ENCODE assay signal across 8 cellular contexts in the genomic region with DNA sequence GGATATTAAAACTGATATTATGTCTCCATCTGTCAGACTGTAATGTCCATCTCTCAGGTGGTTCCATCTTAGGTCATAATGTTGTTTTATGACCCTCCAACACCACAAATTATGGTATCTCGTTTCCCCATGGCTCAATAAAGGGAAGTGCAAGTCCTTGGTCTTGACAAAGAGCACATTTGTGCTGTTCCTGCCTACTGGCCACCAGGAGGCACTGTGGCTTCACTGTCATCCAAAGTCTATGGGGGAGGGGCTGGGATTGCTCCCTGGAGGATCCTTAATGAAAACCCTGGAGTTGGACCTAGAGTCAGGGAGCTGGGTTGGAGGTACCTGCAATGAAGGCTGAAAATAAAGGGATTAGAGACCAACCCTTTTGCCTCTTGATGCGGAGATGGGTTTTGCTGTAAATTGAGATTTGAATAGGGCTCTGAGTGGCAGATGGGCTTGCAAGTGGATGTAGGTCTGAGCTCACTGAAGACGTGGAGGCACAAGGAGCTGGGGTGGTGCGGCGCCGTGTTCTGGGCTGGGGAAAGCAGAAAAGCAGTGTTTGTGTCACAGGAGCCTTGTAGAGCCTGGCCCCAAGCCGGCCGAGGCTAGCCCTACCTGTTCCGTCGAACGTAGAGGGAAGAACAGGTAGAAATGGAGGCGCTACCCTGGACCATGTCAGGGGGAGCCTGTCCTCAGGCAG.
DNase-seq lines count a peak whose midpoint lies in the region; ATAC-seq and TF ChIP-seq lines count a peak whose summit lies in the region.

No MANE protein-coding gene starts in this region.

- no peaks in the 10 kb centered on the region for H3K36me3 ChIP-seq in hepatocyte (replicated peaks; ENCODE audit: insufficient read depth, low read depth)

- no peaks in the 10 kb centered on the region for H3K27me3 ChIP-seq in hepatocyte

- ATAC-seq in HG02678 (IDR thresholded peaks at IDR 0.05; ENCODE audit: unreplicated experiment), result no peak
- no peak for ATAC-seq in omental fat pad (ENCODE audit: low FRiP score)

- H3K27ac ChIP-seq in VCaP (no peak overlapping the region), hepatocyte (no peak overlapping the region)

- peak; percentile 22 for DNase-seq in stimulated activated CD4-positive, alpha-beta T cell treated with anti-CD3 and anti-CD28 coated beads, Interleukin-4, amount 100 ng/mL, for 24 hours
- no peak for DNase-seq in stimulated activated CD4-positive, alpha-beta T cell treated with anti-CD3 and anti-CD28 coated beads, Interleukin-1b, Interleukin-23, amount 100 ng/mL, for 48 hours
- peak; percentile 45 for DNase-seq in HS-27A (ENCODE audit: low read depth)
- peak; percentile 34 for DNase-seq in hepatocyte (ENCODE audit: low spot score)
- no peak for DNase-seq in omental fat pad (ENCODE audit: low spot score)
- DNase-seq in NCI-H1105 (lab: John Stamatoyannopoulos, UW), result no peak

- TF ChIP-seq CTCF in VCaP (conservative IDR thresholded peaks at IDR 0.05) (peak; percentile 55), hepatocyte (IDR thresholded peaks at IDR 0.05; ENCODE audit: poor library complexity) (peak; percentile 42), omental fat pad (IDR thresholded peaks at IDR 0.05) (no peak)

- no peaks in the 10 kb centered on the region for H3K79me2 ChIP-seq in hepatocyte

- H3K4me1 ChIP-seq in hepatocyte (ENCODE audit: insufficient read depth), result no peaks in the 10 kb centered on the region

- no peaks in the 10 kb centered on the region for H4K20me1 ChIP-seq in hepatocyte (ENCODE audit: insufficient read depth, poor library complexity, severe bottlenecking)

- no peaks in the 10 kb centered on the region for H3K9me3 ChIP-seq in hepatocyte (ENCODE audit: low read depth)

- no peak overlapping the region for H3K4me2 ChIP-seq in hepatocyte

- 88% methylated on average over 12 of the region's 12 CpGs for WGBS in hepatocyte (ENCODE audit: low lambda C conversion rate, missing lambda C conversion rate)

- no peak overlapping the region for H2AFZ ChIP-seq in hepatocyte

- no peaks in the 10 kb centered on the region for H3K9me2 ChIP-seq in hepatocyte (replicated peaks; ENCODE audit: insufficient read depth)

- no peak overlapping the region for H3K4me3 ChIP-seq in hepatocyte

Comparison
In these comparisons a context has a peak if more than half of its experiments do, and no peak if none do; other contexts are left out.
1. DNase-seq: peak in stimulated activated CD4-positive, alpha-beta T cell treated with anti-CD3 and anti-CD28 coated beads, Interleukin-4, amount 100 ng/mL, for 24 hours (single experiment), HS-27A (single experiment) and hepatocyte (single experiment); none in stimulated activated CD4-positive, alpha-beta T cell treated with anti-CD3 and anti-CD28 coated beads, Interleukin-1b, Interleukin-23, amount 100 ng/mL, for 48 hours (single experiment), omental fat pad (single experiment) and NCI-H1105 (single experiment).
2. CTCF ChIP-seq: peak in VCaP (single experiment) and hepatocyte (single experiment); none in omental fat pad (0 of 3).